Comparison of ENCODE assay signal across 25 cellular contexts in genomic region chr3:10833855-10834414, GRCh38. TPM values are rescaled to one million over a fixed set of nuclear protein-coding genes. Genes with fewer than 3 reads are reported as not detected.
"Had no signal": no experiment of that assay in that cellular context is flagged by ENCODE, and none has a peak within 500 bp of the region (broad histone marks: within the 10 kb centered on the region; RNA-seq: fewer than 3 reads in every experiment).

No MANE protein-coding gene starts in this region.

- H3K36me3 ChIP-seq: esophagus muscularis mucosa, gastrocnemius medialis, heart right ventricle, neutrophil, spleen, thoracic aorta, transverse colon had no signal

- H3K4me1 Mint-ChIP-seq: naive thymus-derived CD4-positive, alpha-beta T cell; nephron progenitor cell; stimulated activated naive CD8-positive, alpha-beta T cell treated with anti-CD3 and anti-CD28 coated beads, Interleukin-15, amount 100 ng/mL, for 72 hours had no signal

- H3K27me3 ChIP-seq: esophagus muscularis mucosa, gastrocnemius medialis, neutrophil, transverse colon had no signal

- H3K9me3 ChIP-seq: esophagus muscularis mucosa, gastrocnemius medialis, heart right ventricle, neutrophil, spleen, thoracic aorta, transverse colon had no signal

- H3K27ac ChIP-seq: epithelial cell of prostate, esophagus muscularis mucosa, gastrocnemius medialis, heart right ventricle, neutrophil, spleen, thoracic aorta, transverse colon had no signal

- H3K27ac Mint-ChIP-seq: dendritic cell treated with granulocyte-macrophage colony-stimulating factor and Interleukin-4, amounts not matched to agents 40 ng/mL and 50 ng/mL, for 4 days; effector memory CD8-positive, alpha-beta T cell; naive thymus-derived CD4-positive, alpha-beta T cell; nephron progenitor cell; stimulated activated naive B cell treated with anti-CD40 and anti-IgM and Interleukin-4, amounts not matched to agents 10 μg/mL and 1 μg/mL and 100 μg/mL, for 72 hours; stimulated activated naive CD8-positive, alpha-beta T cell treated with anti-CD3 and anti-CD28 coated beads, Interleukin-15, amount 100 ng/mL, for 72 hours had no signal

- ATAC-seq: effector memory CD8-positive, alpha-beta T cell; gastrocnemius medialis; heart right ventricle; naive thymus-derived CD4-positive, alpha-beta T cell; sciatic nerve; stimulated activated naive B cell treated with anti-CD40 and anti-IgM and Interleukin-4, amounts not matched to agents 10 μg/mL and 1 μg/mL and 100 μg/mL, for 72 hours; stimulated activated naive CD8-positive, alpha-beta T cell treated with anti-CD3 and anti-CD28 coated beads, Interleukin-15, amount 100 ng/mL, for 72 hours had no signal

- H3K4me3 Mint-ChIP-seq: dendritic cell treated with granulocyte-macrophage colony-stimulating factor and Interleukin-4, amounts not matched to agents 40 ng/mL and 50 ng/mL, for 4 days; effector memory CD8-positive, alpha-beta T cell; naive thymus-derived CD4-positive, alpha-beta T cell; nephron progenitor cell; stimulated activated naive B cell treated with anti-CD40 and anti-IgM and Interleukin-4, amounts not matched to agents 10 μg/mL and 1 μg/mL and 100 μg/mL, for 72 hours; stimulated activated naive CD8-positive, alpha-beta T cell treated with anti-CD3 and anti-CD28 coated beads, Interleukin-15, amount 100 ng/mL, for 72 hours had no signal

- H3K4me3 ChIP-seq: esophagus muscularis mucosa, gastrocnemius medialis, heart right ventricle, spleen, thoracic aorta, transverse colon had no signal

- H3K4me1 ChIP-seq: gastrocnemius medialis, heart right ventricle, spleen, transverse colon had no signal

- DNase-seq: effector memory CD8-positive, alpha-beta T cell; gastrocnemius medialis; heart right ventricle; hypothalamus; islet precursor cell; mammary epithelial cell; naive thymus-derived CD4-positive, alpha-beta T cell; nephron progenitor cell; spleen; stimulated activated CD4-positive, alpha-beta T cell treated with anti-CD3 and anti-CD28 coated beads, Interleukin-2, amount 100 ng/mL, for 24 hours; stimulated activated CD4-positive, alpha-beta T cell treated with anti-CD3 and anti-CD28 coated beads, Interleukin-4, amount 100 ng/mL, for 4 hours; stimulated activated naive B cell treated with anti-CD40 and anti-IgM and Interleukin-4, amounts not matched to agents 10 μg/mL and 1 μg/mL and 100 μg/mL, for 72 hours; stimulated activated naive CD8-positive, alpha-beta T cell treated with anti-CD3 and anti-CD28 coated beads, Interleukin-15, amount 100 ng/mL, for 72 hours; transverse colon had no signal

- H3K36me3 Mint-ChIP-seq: naive thymus-derived CD4-positive, alpha-beta T cell; stimulated activated naive B cell treated with anti-CD40 and anti-IgM and Interleukin-4, amounts not matched to agents 10 μg/mL and 1 μg/mL and 100 μg/mL, for 72 hours had no signal

- H3K9me3 Mint-ChIP-seq: dendritic cell treated with granulocyte-macrophage colony-stimulating factor and Interleukin-4, amounts not matched to agents 40 ng/mL and 50 ng/mL, for 4 days; effector memory CD8-positive, alpha-beta T cell; naive thymus-derived CD4-positive, alpha-beta T cell; nephron progenitor cell; stimulated activated naive B cell treated with anti-CD40 and anti-IgM and Interleukin-4, amounts not matched to agents 10 μg/mL and 1 μg/mL and 100 μg/mL, for 72 hours; stimulated activated naive CD8-positive, alpha-beta T cell treated with anti-CD3 and anti-CD28 coated beads, Interleukin-15, amount 100 ng/mL, for 72 hours had no signal

RNA-seq across cellular contexts. Expression of gene SLC6A11, which starts 17.9 kb away (rescaled TPM):
- total RNA-seq: esophagus muscularis mucosa; fibroblast of villous mesenchyme; gastrocnemius medialis; mesenteric fat pad; naive thymus-derived CD4-positive, alpha-beta T cell; osteoblast; pulmonary artery endothelial cell; skeletal muscle tissue; thoracic aorta; transverse colon had no signal
- polyA plus RNA-seq: heart right ventricle; naive thymus-derived CD4-positive, alpha-beta T cell had no signal
